Comparison of ENCODE assay signal across 25 cellular contexts in genomic region chr5:180103487-180103886, GRCh38.
"Had no signal": no experiment of that assay in that cellular context is flagged by ENCODE, and none has a peak within 500 bp of the region (broad histone marks: within the 10 kb centered on the region; RNA-seq: fewer than 3 reads in every experiment).

No MANE protein-coding gene starts in this region.

- H3K4me2 ChIP-seq: smooth muscle cell had no signal

- H3K27ac ChIP-seq: left lung, lower lobe of right lung, parathyroid adenoma, psoas muscle, right lobe of liver, tibial nerve, upper lobe of left lung, vagina had no signal

- H3K27ac Mint-ChIP-seq: immature natural killer cell; naive thymus-derived CD8-positive, alpha-beta T cell; nephron; stimulated activated memory B cell treated with anti-CD40 and anti-IgM and Interleukin-4, amounts not matched to agents 10 μg/mL and 1 μg/mL and 100 μg/mL, for 72 hours; stimulated activated naive CD8-positive, alpha-beta T cell treated with anti-CD3 and anti-CD28 coated beads, Interleukin-15, amount 100 ng/mL, for 72 hours had no signal

- H3K9ac ChIP-seq: parathyroid adenoma had no signal

- DNase-seq: immature natural killer cell; left colon; lower lobe of right lung; mammary epithelial cell; mesenchymal stem cell; naive thymus-derived CD8-positive, alpha-beta T cell; nucleus accumbens; psoas muscle; right lobe of liver; stimulated activated CD4-positive, alpha-beta T cell treated with anti-CD3 and anti-CD28 coated beads, Interleukin-1b, Interleukin-23, amount 100 ng/mL, for 48 hours; stimulated activated CD4-positive, alpha-beta T cell treated with anti-CD3 and anti-CD28 coated beads, Interleukin-2, amount 100 ng/mL, for 48 hours; stimulated activated CD4-positive, alpha-beta T cell treated with anti-CD3 and anti-CD28 coated beads, Interleukin-4, amount 100 ng/mL, for 4 hours; stimulated activated CD8-positive, alpha-beta memory T cell treated with anti-CD3 and anti-CD28 coated beads, Interleukin-4, amount 100 ng/mL, for 48 hours; stimulated activated naive CD4-positive, alpha-beta T cell treated with Interleukin-2 at 50 U/mL for 16 hours; stimulated activated naive CD8-positive, alpha-beta T cell treated with anti-CD3 and anti-CD28 coated beads, Interleukin-15, amount 100 ng/mL, for 72 hours; substantia nigra; upper lobe of left lung had no signal

- H2AFZ ChIP-seq: parathyroid adenoma had no signal

- H3K4me1 ChIP-seq: left lung, lower lobe of right lung, parathyroid adenoma, psoas muscle, right lobe of liver, tibial nerve, upper lobe of left lung, vagina had no signal

- H3K27me3 ChIP-seq: right lobe of liver, tibial nerve, upper lobe of left lung, vagina had no signal

- H3K4me3 Mint-ChIP-seq: immature natural killer cell; naive thymus-derived CD8-positive, alpha-beta T cell; nephron; neural crest cell; stimulated activated memory B cell treated with anti-CD40 and anti-IgM and Interleukin-4, amounts not matched to agents 10 μg/mL and 1 μg/mL and 100 μg/mL, for 72 hours; stimulated activated naive CD8-positive, alpha-beta T cell treated with anti-CD3 and anti-CD28 coated beads, Interleukin-15, amount 100 ng/mL, for 72 hours had no signal

- H3K79me2 ChIP-seq: parathyroid adenoma had no signal

- H3K4me3 ChIP-seq: left lung, lower lobe of right lung, psoas muscle, right lobe of liver, smooth muscle cell, tibial nerve, upper lobe of left lung, vagina had no signal

- H3K27me3 Mint-ChIP-seq: stimulated activated naive CD8-positive, alpha-beta T cell treated with anti-CD3 and anti-CD28 coated beads, Interleukin-15, amount 100 ng/mL, for 72 hours had no signal

- H3K36me3 ChIP-seq: left lung, lower lobe of right lung, right lobe of liver, upper lobe of left lung, vagina had no signal

- H3K4me1 Mint-ChIP-seq: immature natural killer cell; naive thymus-derived CD8-positive, alpha-beta T cell; nephron; neural crest cell; stimulated activated memory B cell treated with anti-CD40 and anti-IgM and Interleukin-4, amounts not matched to agents 10 μg/mL and 1 μg/mL and 100 μg/mL, for 72 hours; stimulated activated naive CD8-positive, alpha-beta T cell treated with anti-CD3 and anti-CD28 coated beads, Interleukin-15, amount 100 ng/mL, for 72 hours had no signal
